In genomic region chr15:49155110-49155833, GRCh38 we compare ENCODE assay signal across 1 cellular context.
TF ChIP-seq lines count a peak whose summit lies in the region.

Gene COPS2 (minus strand): TSS chr15:49155599. CDS start chr15:49155578, 21 bp downstream.

TF ChIP-seq in K562, 482 proteins besides CTCF, POLR2A, EP300 and RAD21 (continued from another document):
- TF ChIP-seq CLOCK (CRISPR knock-in tag; IDR thresholded peaks at IDR 0.05; ENCODE audit: borderline replicate concordance) (no peak), KAT8 (IDR thresholded peaks at IDR 0.05; ENCODE audit: low read depth) (no peak), ELK3 (CRISPR knock-in tag; IDR thresholded peaks at IDR 0.05) (no peak), SMARCC2 (IDR thresholded peaks at IDR 0.05; ENCODE audit: low read depth) (no peak), MTA3 (IDR thresholded peaks at IDR 0.05; ENCODE audit: borderline replicate concordance) (peak; percentile 75), BHLHE40 (IDR thresholded peaks at IDR 0.05; ENCODE audit: low read length) (peak; percentile 52; the same call in 1 of the 2 replicates), HMG20B (CRISPR knock-in tag; IDR thresholded peaks at IDR 0.05) (no peak), FOXA3 (CRISPR knock-in tag; conservative IDR thresholded peaks at IDR 0.05 in 1 of 2, IDR thresholded peaks at IDR 0.05 in 1 of 2) (no peak), ZNF780A (CRISPR knock-in tag; IDR thresholded peaks at IDR 0.05) (no peak), ARID3B (CRISPR knock-in tag; IDR thresholded peaks at IDR 0.05; ENCODE audit: borderline replicate concordance) (no peak), LCOR (CRISPR knock-in tag; IDR thresholded peaks at IDR 0.05) (peak; percentile 89), CEBPZ (IDR thresholded peaks at IDR 0.05; ENCODE audit: borderline replicate concordance, low read depth, low read length) (no peak)
